ENCODE assay signal across 8 cellular contexts in the genomic region with DNA sequence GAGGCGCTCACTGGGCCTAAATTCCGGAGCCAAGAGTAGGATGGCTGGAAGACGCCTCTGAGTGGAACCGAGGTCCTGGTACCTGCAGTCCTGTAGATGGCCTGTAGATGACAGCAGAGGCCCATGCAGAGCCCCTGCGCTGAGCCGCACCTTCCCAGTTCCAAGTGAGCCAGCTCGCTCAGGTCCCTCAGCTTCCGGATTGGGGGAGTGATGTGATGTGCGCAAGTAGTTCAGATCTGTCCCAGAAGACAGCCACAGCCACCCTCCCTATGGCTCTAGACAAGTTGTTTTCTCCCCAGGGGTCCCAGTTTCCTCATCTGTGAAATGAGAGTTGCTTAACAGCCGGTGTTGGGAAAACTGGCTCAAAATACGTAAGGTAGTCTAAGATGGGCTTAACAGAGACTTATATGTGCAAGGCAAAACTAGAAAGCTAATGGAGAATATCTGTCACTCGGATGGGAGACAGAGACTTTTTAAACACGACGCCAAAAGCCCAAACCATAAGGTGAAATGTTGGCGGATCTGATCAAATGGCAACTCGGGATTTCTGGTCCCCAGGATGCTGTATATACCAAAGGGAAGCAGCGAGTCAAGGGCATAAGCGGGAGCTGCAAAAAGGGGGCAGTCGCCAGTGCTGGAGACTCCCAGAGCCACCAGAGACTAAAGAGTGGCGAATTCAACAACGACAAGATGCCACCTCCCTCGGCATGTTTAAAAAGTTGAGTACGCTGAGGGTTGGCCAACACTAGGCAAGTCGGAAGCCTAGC. TPM values are rescaled to one million over a fixed set of nuclear protein-coding genes. Genes with fewer than 3 reads are reported as not detected.
A peak's percentile ranks its signal among the peaks of the same experiment; 100 is the strongest.
DNase-seq lines count a peak whose midpoint lies in the region; ATAC-seq, FAIRE-seq and TF ChIP-seq lines count a peak whose summit lies in the region.

No MANE protein-coding gene starts in this region.

- DNase-seq in GM12892 (ENCODE audit: insufficient read length) (peak; percentile 76), NCI-H345 treated with DMSO at 0.1 percent for 48 hours (lab: John Stamatoyannopoulos, UW; ENCODE audit: unreplicated experiment) (peak; percentile 76), caudate nucleus (lab: John Stamatoyannopoulos, UW) (peak in 58 of 61 donors; percentile 12 to 92 (median 66)), inferior parietal cortex (ENCODE audit: extremely low spot score) (peak; percentile 83), small intestine (peak; percentile 89), mesenteric fat pad (ENCODE audit: low spot score) (no peak)
- peak; percentile 48 to 65 (median 63) for DNase-seq in activated CD4-positive, CD25-positive, alpha-beta regulatory T cell (lab: John Stamatoyannopoulos, UW)

- H3K9me3 ChIP-seq in small intestine (ENCODE audit: control insufficient read depth, low read depth): no peaks in the 10 kb centered on the region

- H3K27ac ChIP-seq in caudate nucleus (ENCODE audit: low read depth, low read length): peak overlapping the region; percentile 68
- H3K27ac ChIP-seq in small intestine (ENCODE audit: low read depth in 1 of 2, low read length in 1 of 2): peak overlapping the region; percentile 28 to 89

- FAIRE-seq in GM12892 (lab: Jason Lieb, UNC) (peak; percentile 92), small intestine (lab: Jason Lieb, UNC) (no peak)

- H3K4me1 ChIP-seq in small intestine (ENCODE audit: control insufficient read depth in 2 of 2, insufficient read depth in 1 of 2, low read depth in 1 of 2, low read length in 1 of 2): peaks cover 2 to 9% of the 10 kb centered on the region in 2 donors

- WGBS in small intestine, 3 donors: 0 to 1% (median 1%) methylated on average over 24 of the region's 24 CpGs

- H3K4me3 ChIP-seq in small intestine (ENCODE audit: low read depth in 1 of 2, low read length in 2 of 2): peak overlapping the region; percentile 53 to 82

- peak; percentile 28 for ATAC-seq in HG03097 (IDR thresholded peaks at IDR 0.05; ENCODE audit: low FRiP score, unreplicated experiment)

- no peaks in the 10 kb centered on the region for H3K27me3 ChIP-seq in small intestine (ENCODE audit: control insufficient read depth in 2 of 2, insufficient read depth in 2 of 2, low read length in 2 of 2)

- no peak for TF ChIP-seq POLR2A in GM12892 (IDR thresholded peaks at IDR 0.05; ENCODE audit: low read depth, low read length)

- H3K36me3 ChIP-seq in small intestine (ENCODE audit: control insufficient read depth in 2 of 2, insufficient read depth in 2 of 2, low read length in 2 of 2): no peaks in the 10 kb centered on the region

RNA-seq across cellular contexts. Expression of gene MAPKAPK3, which starts 0.8 kb away (rescaled TPM):
- polyA plus RNA-seq in GM12892 (2012; ENCODE audit: missing spikeins): 9.3 TPM
- 10 to 100 TPM; 28.2 to 34.4 (median 28.6) TPM for polyA plus RNA-seq in small intestine
- total RNA-seq in mesenteric fat pad: 44.7 TPM

RNA-seq across cellular contexts. Expression of gene CISH, which starts 4.6 kb away (rescaled TPM):
- 1.3 TPM for polyA plus RNA-seq in GM12892 (2012; ENCODE audit: missing spikeins)
- 1 to 10 TPM; 4.8 to 7.8 (median 6.9) TPM for polyA plus RNA-seq in small intestine
- total RNA-seq in mesenteric fat pad: 56.2 TPM

RNA-seq across cellular contexts. Expression of gene HEMK1, which starts 46.9 kb away (rescaled TPM):
- 15.1 TPM for polyA plus RNA-seq in GM12892 (2012; ENCODE audit: missing spikeins)
- polyA plus RNA-seq in small intestine: 10 to 100 TPM; 13.9 to 18.1 (median 13.9) TPM
- total RNA-seq in mesenteric fat pad: 15.5 TPM

RNA-seq across cellular contexts. Expression of gene C3orf18, which starts 48.6 kb away (rescaled TPM):
- polyA plus RNA-seq in GM12892 (2012; ENCODE audit: missing spikeins): 1.9 TPM
- 1 to 10 TPM; 1.1 to 3.9 (median 1.9) TPM for polyA plus RNA-seq in small intestine
- 8.9 TPM for total RNA-seq in mesenteric fat pad

RNA-seq across cellular contexts. Expression of gene DOCK3, which starts 58.5 kb away (rescaled TPM):
- polyA plus RNA-seq in GM12892 (2012; ENCODE audit: missing spikeins): 0.06 TPM
- under 1 TPM in 1 of 3 donors, not detected in 2; 0.34 TPM for polyA plus RNA-seq in small intestine
- total RNA-seq in mesenteric fat pad: 0.51 TPM
